ENCODE assay signal across 1 cellular context in genomic region chr20:14879020-14879697, GRCh38.
A peak's percentile ranks its signal among the peaks of the same experiment; 100 is the strongest.
TF ChIP-seq lines count a peak whose summit lies in the region.

No MANE protein-coding gene starts in this region.

TF ChIP-seq in HepG2, 621 proteins besides CTCF, POLR2A, EP300 and RAD21 (continued from another document and continues in another):
- TF ChIP-seq CSRNP1 (CRISPR knock-in tag; IDR thresholded peaks at IDR 0.05) (no peak), RORA (CRISPR knock-in tag; IDR thresholded peaks at IDR 0.05) (no peak), HMG20B (CRISPR knock-in tag; conservative IDR thresholded peaks at IDR 0.05) (no peak), ZBTB37 (CRISPR knock-in tag; IDR thresholded peaks at IDR 0.05) (no peak), ZHX2 (IDR thresholded peaks at IDR 0.05; ENCODE audit: low read depth) (no peak), ZHX2 (CRISPR knock-in tag; IDR thresholded peaks at IDR 0.05; ENCODE audit: borderline replicate concordance) (no peak), PBX2 (CRISPR knock-in tag; IDR thresholded peaks at IDR 0.05) (no peak), ZFP62 (CRISPR knock-in tag; IDR thresholded peaks at IDR 0.05) (no peak), WIZ (CRISPR knock-in tag; IDR thresholded peaks at IDR 0.05) (no peak), ZNF878 (CRISPR knock-in tag; IDR thresholded peaks at IDR 0.05) (no peak), RFX5 (IDR thresholded peaks at IDR 0.05; ENCODE audit: low read depth, low read length) (no peak), MBNL3 (CRISPR knock-in tag; conservative IDR thresholded peaks at IDR 0.05) (no peak), FIP1L1 (IDR thresholded peaks at IDR 0.05; ENCODE audit: borderline replicate concordance, insufficient read depth, low read depth, low read length) (no peak), CCDC6 (CRISPR knock-in tag; IDR thresholded peaks at IDR 0.05) (no peak), SP1 (IDR thresholded peaks at IDR 0.05) (no peak), SP1 (CRISPR knock-in tag; IDR thresholded peaks at IDR 0.05) (no peak), ZNF790 (CRISPR knock-in tag; IDR thresholded peaks at IDR 0.05; ENCODE audit: borderline replicate concordance) (no peak), KDM5B (CRISPR knock-in tag; IDR thresholded peaks at IDR 0.05; ENCODE audit: borderline replicate concordance) (no peak), CHD4 (IDR thresholded peaks at IDR 0.05; ENCODE audit: borderline replicate concordance, low read length) (no peak), HOMEZ (CRISPR knock-in tag; IDR thresholded peaks at IDR 0.05; ENCODE audit: low read depth) (0 out of 2 replicates have a peak, but pooled peaks have one; percentile 12), ZNF263 (CRISPR knock-in tag; IDR thresholded peaks at IDR 0.05) (no peak), ARID5B (CRISPR knock-in tag; IDR thresholded peaks at IDR 0.05) (peak; percentile 59; the same call in 1 of the 2 replicates), ZNF709 (CRISPR knock-in tag; IDR thresholded peaks at IDR 0.05) (no peak), ZFX (CRISPR knock-in tag; IDR thresholded peaks at IDR 0.05; ENCODE audit: low read depth) (no peak), KDM5A (IDR thresholded peaks at IDR 0.05; ENCODE audit: borderline replicate concordance, low read length) (no peak), NR2F6 (IDR thresholded peaks at IDR 0.05) (no peak), NR2F6 (CRISPR knock-in tag; IDR thresholded peaks at IDR 0.05) (0 out of 2 replicates have a peak, but pooled peaks have one; percentile 23), DMTF1 (CRISPR knock-in tag; IDR thresholded peaks at IDR 0.05) (no peak), ZBTB14 (CRISPR knock-in tag; IDR thresholded peaks at IDR 0.05) (no peak), RXRA (CRISPR knock-in tag; IDR thresholded peaks at IDR 0.05) (no peak), ZBTB1 (CRISPR knock-in tag; IDR thresholded peaks at IDR 0.05; ENCODE audit: borderline replicate concordance) (no peak), ZSCAN20 (CRISPR knock-in tag; IDR thresholded peaks at IDR 0.05; ENCODE audit: borderline replicate concordance) (no peak), FLYWCH1 (CRISPR knock-in tag; IDR thresholded peaks at IDR 0.05) (no peak), ZNF556 (CRISPR knock-in tag; IDR thresholded peaks at IDR 0.05; ENCODE audit: borderline replicate concordance) (no peak), ZBTB8A (CRISPR knock-in tag; IDR thresholded peaks at IDR 0.05; ENCODE audit: borderline replicate concordance, low read depth) (no peak), FOXA3 (CRISPR knock-in tag; IDR thresholded peaks at IDR 0.05) (peak; percentile 94), ZKSCAN8 (CRISPR knock-in tag; IDR thresholded peaks at IDR 0.05; ENCODE audit: borderline replicate concordance) (peak; percentile 72; the same call in 1 of the 2 replicates), ETV6 (CRISPR knock-in tag; conservative IDR thresholded peaks at IDR 0.05) (no peak), ZNF615 (CRISPR knock-in tag; IDR thresholded peaks at IDR 0.05; ENCODE audit: borderline replicate concordance) (no peak), GZF1 (CRISPR knock-in tag; IDR thresholded peaks at IDR 0.05) (no peak), ZNF614 (CRISPR knock-in tag; IDR thresholded peaks at IDR 0.05; ENCODE audit: borderline replicate concordance) (no peak)
